28 cellular contexts compared by ENCODE assay signal in the genomic region with DNA sequence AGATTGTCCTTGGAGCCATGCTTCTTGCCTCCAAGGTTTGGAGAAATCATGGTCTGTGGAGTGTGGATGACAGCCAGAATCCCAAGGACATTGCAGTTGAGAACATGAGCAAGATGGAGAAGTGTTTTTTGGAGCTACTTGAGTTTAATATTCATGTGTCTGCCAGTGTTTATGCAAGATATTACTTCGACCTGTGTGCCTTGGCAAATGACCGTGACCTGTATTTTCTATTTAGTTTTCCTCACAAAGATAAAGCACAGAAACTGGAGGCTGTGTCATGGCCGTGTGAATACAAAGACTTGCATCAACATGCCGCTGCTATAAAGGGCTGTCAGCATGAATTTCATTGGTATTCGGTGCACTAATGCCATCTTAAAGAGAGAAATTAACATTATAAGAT. TPM values are rescaled to one million over a fixed set of nuclear protein-coding genes. Genes with fewer than 3 reads are reported as not detected.
DNase-seq lines count a peak whose midpoint lies in the region; ATAC-seq, FAIRE-seq and TF ChIP-seq lines count a peak whose summit lies in the region.
"Had no signal": no experiment of that assay in that cellular context is flagged by ENCODE, and none has a peak within 500 bp of the region (broad histone marks: within the 10 kb centered on the region; RNA-seq: fewer than 3 reads in every experiment).

No MANE protein-coding gene starts in this region.

- ATAC-seq in pancreas (peak; percentile 28 to 63 (median 42)), HG03025 (IDR thresholded peaks at IDR 0.05; ENCODE audit: low FRiP score, unreplicated experiment) (no peak)
- ATAC-seq: activated CD4-positive, alpha-beta T cell treated with anti-CD3 and anti-CD28 coated beads for 36 hours; activated CD8-positive, alpha-beta T cell treated with anti-CD3 and anti-CD28 coated beads, Interleukin-2, amount 10 ng/mL, durations not matched to agents 7 days and 5 days; CD8-positive, alpha-beta T cell; left ventricle myocardium superior; Panc1; stimulated activated memory B cell treated with anti-CD40 and anti-IgM and Interleukin-4, amounts not matched to agents 10 μg/mL and 1 μg/mL and 100 μg/mL, for 72 hours had no signal

- peaks cover 19 to 30% of the 10 kb centered on the region in 2 donors for H3K36me3 Mint-ChIP-seq in CD14-positive monocyte

- H4K20me1 ChIP-seq in OCI-LY1 (ENCODE audit: insufficient read depth, low read length), result no peaks in the 10 kb centered on the region

- H3K9me3 Mint-ChIP-seq in CD14-positive monocyte, result peaks cover 0 to 1% (median 0%) of the 10 kb centered on the region in 7 donors
- H3K9me3 Mint-ChIP-seq: activated naive CD4-positive, alpha-beta T cell treated with anti-CD3 and anti-CD28 coated beads, Interleukin-2, amount 50 U/mL, for 24 hours; CD8-positive, alpha-beta T cell; nephron; stimulated activated memory B cell treated with anti-CD40 and anti-IgM and Interleukin-4, amounts not matched to agents 10 μg/mL and 1 μg/mL and 100 μg/mL, for 72 hours had no signal

- H3F3A ChIP-seq in OCI-LY1 (ENCODE audit: insufficient read depth, low read length), result no peaks in the 10 kb centered on the region

- no peaks in the 10 kb centered on the region for H3K27me3 Mint-ChIP-seq in CD14-positive monocyte (ENCODE audit: low read depth in 3 of 3)
- H3K27me3 Mint-ChIP-seq: activated CD4-positive, alpha-beta T cell treated with anti-CD3 and anti-CD28 coated beads for 36 hours; activated naive CD4-positive, alpha-beta T cell treated with anti-CD3 and anti-CD28 coated beads, Interleukin-2, amount 50 U/mL, for 24 hours; stimulated activated memory B cell treated with anti-CD40 and anti-IgM and Interleukin-4, amounts not matched to agents 10 μg/mL and 1 μg/mL and 100 μg/mL, for 72 hours had no signal

- no peak overlapping the region for H2AFZ ChIP-seq in OCI-LY1 (ENCODE audit: low read length)

- intact Hi-C loops in CD14-positive monocyte (cut with micrococcal nuclease) (loop anchor here in 1 of 2 donors (10.0 kb wide), 1 partner anchor 46 kb away; the partner anchor contains the start of gene COG7), pancreas (cut with DNase I) (no loop called here)

- no peak overlapping the region for H3K9ac ChIP-seq in OCI-LY1 (ENCODE audit: low read length)
- H3K9ac ChIP-seq in endocrine pancreas (ENCODE audit: control insufficient read depth, insufficient read depth, low read length), result no peak overlapping the region

- peaks cover 93% of the 10 kb centered on the region for H3K79me2 ChIP-seq in OCI-LY1 (ENCODE audit: insufficient read depth, low read length)

- DNase-seq in CD14-positive monocyte (ENCODE audit: low spot score) (no peak), pancreas (peak in 3 of 6 donors; percentile 46 to 65 (median 49)), anterior cingulate cortex (lab: John Stamatoyannopoulos, UW) (no peak), HTR-8/SVneo (ENCODE audit: insufficient read length, low spot score) (no peak)
- DNase-seq: activated CD4-positive, alpha-beta T cell treated with anti-CD3 and anti-CD28 coated beads for 36 hours; activated CD8-positive, alpha-beta T cell treated with anti-CD3 and anti-CD28 coated beads, Interleukin-2, amount 10 ng/mL, durations not matched to agents 7 days and 5 days; activated T-cell treated with anti-CD3 and anti-CD28 coated beads for 4 hours; AML-193; amygdala; CD8-positive, alpha-beta T cell; effector CD4-positive, alpha-beta T cell; HCEC 1CT; head of caudate nucleus; left ventricle myocardium superior; mucosa of descending colon; NCI-H1436 treated with DMSO at 0.1 percent for 48 hours; NCI-H2107; retina; SHP77 treated with DMSO at 0.1 percent for 48 hours had no signal

- no peak for FAIRE-seq in pancreas (lab: Jason Lieb, UNC)
- FAIRE-seq in HTR-8/SVneo (lab: Jason Lieb, UNC), result no peak
- FAIRE-seq: islet of Langerhans had no signal

- H3K4me1 ChIP-seq in OCI-LY1 (ENCODE audit: insufficient read depth, low read length, severe bottlenecking) (peaks cover 93% of the 10 kb centered on the region), endocrine pancreas (ENCODE audit: control insufficient read depth, insufficient read depth, low read length) (peaks cover 18% of the 10 kb centered on the region), pancreas (peaks cover 57 to 91% (median 70%) of the 10 kb centered on the region in 3 donors)

- no peak overlapping the region for H3K4me3 ChIP-seq in OCI-LY1 (ENCODE audit: low read depth, low read length, poor library complexity, severe bottlenecking)
- peak overlapping the region; percentile 22 for H3K4me3 ChIP-seq in endocrine pancreas (ENCODE audit: control insufficient read depth, insufficient read depth, low read length)
- no peak overlapping the region for H3K4me3 ChIP-seq in pancreas
- H3K4me3 ChIP-seq: mucosa of descending colon, skin epidermis had no signal

- H3K27ac ChIP-seq in OCI-LY1 (ENCODE audit: low read depth, low read length, poor library complexity, severe bottlenecking) (peak overlapping the region; percentile 14), pancreas (peak overlapping the region; percentile 59 to 70 (median 64))

- H3K4me1 Mint-ChIP-seq in CD14-positive monocyte, result peaks cover 77% of the 10 kb centered on the region

- peak overlapping the region in 4 of 7 donors; percentile 58 to 86 (median 76) for H3K27ac Mint-ChIP-seq in CD14-positive monocyte
- H3K27ac Mint-ChIP-seq: activated CD4-positive, alpha-beta T cell treated with anti-CD3 and anti-CD28 coated beads for 36 hours; activated CD8-positive, alpha-beta T cell treated with anti-CD3 and anti-CD28 coated beads, Interleukin-2, amount 10 ng/mL, durations not matched to agents 7 days and 5 days; activated naive CD4-positive, alpha-beta T cell treated with anti-CD3 and anti-CD28 coated beads, Interleukin-2, amount 50 U/mL, for 24 hours; CD8-positive, alpha-beta T cell; nephron had no signal

- WGBS in pancreas, 2 donors, result 27 to 29% methylated on average over 5 of the region's 5 CpGs

- TF ChIP-seq CTCF in CD14-positive monocyte (IDR thresholded peaks at IDR 0.05), result no peak
- no peak for TF ChIP-seq CTCF in OCI-LY1 (IDR thresholded peaks at IDR 0.05; ENCODE audit: low read length)
- no peak for TF ChIP-seq CTCF in pancreas (IDR thresholded peaks at IDR 0.05)

- H3K4me3 Mint-ChIP-seq in CD14-positive monocyte, result no peak overlapping the region
- H3K4me3 Mint-ChIP-seq: activated CD4-positive, alpha-beta T cell treated with anti-CD3 and anti-CD28 coated beads for 36 hours; activated CD8-positive, alpha-beta T cell treated with anti-CD3 and anti-CD28 coated beads, Interleukin-2, amount 10 ng/mL, durations not matched to agents 7 days and 5 days; activated naive CD4-positive, alpha-beta T cell treated with anti-CD3 and anti-CD28 coated beads, Interleukin-2, amount 50 U/mL, for 24 hours; CD8-positive, alpha-beta T cell; nephron; stimulated activated memory B cell treated with anti-CD40 and anti-IgM and Interleukin-4, amounts not matched to agents 10 μg/mL and 1 μg/mL and 100 μg/mL, for 72 hours had no signal

- peaks cover 33% of the 10 kb centered on the region; the same call in 1 of the 2 replicates for H3K36me3 ChIP-seq in OCI-LY1 (ENCODE audit: insufficient read depth, low read length)
- H3K36me3 ChIP-seq in endocrine pancreas (ENCODE audit: control insufficient read depth, insufficient read depth, low read length), result no peaks in the 10 kb centered on the region
- H3K36me3 ChIP-seq in pancreas, result no peaks in the 10 kb centered on the region

- no peaks in the 10 kb centered on the region for H3K9me2 ChIP-seq in OCI-LY1 (ENCODE audit: low read depth, low read length)

- H3K27me3 ChIP-seq in OCI-LY1 (ENCODE audit: insufficient read depth, low read length), result no peaks in the 10 kb centered on the region
- no peaks in the 10 kb centered on the region for H3K27me3 ChIP-seq in endocrine pancreas (ENCODE audit: control insufficient read depth, insufficient read depth, low read length)
- H3K27me3 ChIP-seq in pancreas, result no peaks in the 10 kb centered on the region

- no peaks in the 10 kb centered on the region for H3K9me3 ChIP-seq in OCI-LY1 (ENCODE audit: low read length)
- no peaks in the 10 kb centered on the region for H3K9me3 ChIP-seq in endocrine pancreas (ENCODE audit: control insufficient read depth, low read length)
- H3K9me3 ChIP-seq in pancreas, result no peaks in the 10 kb centered on the region
- H3K9me3 ChIP-seq: mucosa of descending colon had no signal

- H3K4me2 ChIP-seq in OCI-LY1 (ENCODE audit: low read length), result peak overlapping the region; percentile 43; the same call in 1 of the 2 replicates

RNA-seq across cellular contexts. Expression of gene GGA2, which starts 9.0 kb away (rescaled TPM):
- polyA plus RNA-seq in CD14-positive monocyte (10 to 100 TPM; 37.5 to 49.5 TPM), pancreas (10 to 100 TPM; 42.4 to 53.3 TPM)
- total RNA-seq in pancreas, result 10 to 100 TPM; 47.4 to 93.3 (median 83.2) TPM

RNA-seq across cellular contexts. Expression of gene COG7, which starts 48.3 kb away (rescaled TPM):
- 1 to 10 TPM; 6.6 to 8.0 TPM for polyA plus RNA-seq in CD14-positive monocyte
- total RNA-seq in pancreas, result 10 to 100 TPM in 1 of 6 donors, 1 to 10 TPM in 5; 5.9 to 13.6 (median 8.0) TPM
- polyA plus RNA-seq in pancreas, result 10 to 100 TPM; 21.8 to 34.0 TPM

RNA-seq across cellular contexts. Expression of gene EARS2, which starts 55.9 kb away (rescaled TPM):
- polyA plus RNA-seq in CD14-positive monocyte (1 to 10 TPM; 2.9 to 4.2 TPM), pancreas (10 to 100 TPM in 1 of 2 donors, 1 to 10 TPM in 1; 9.1 to 11.6 TPM)
- 10 to 100 TPM in 4 of 6 donors, 1 to 10 TPM in 2; 8.2 to 11.2 (median 10.9) TPM for total RNA-seq in pancreas

RNA-seq across cellular contexts. Expression of gene UBFD1, which starts 56.2 kb away (rescaled TPM):
- polyA plus RNA-seq in CD14-positive monocyte (1 to 10 TPM; 8.0 to 8.9 TPM), pancreas (1 to 10 TPM; 5.9 to 8.7 TPM)
- total RNA-seq in pancreas, result 10 to 100 TPM; 15.6 to 38.2 (median 20.4) TPM
